Comparison of ENCODE assay signal across 25 cellular contexts in genomic region chr22:37557321-37558001, GRCh38. TPM values are rescaled to one million over a fixed set of nuclear protein-coding genes. Genes with fewer than 3 reads are reported as not detected.
DNase-seq lines count a peak whose midpoint lies in the region; ATAC-seq, FAIRE-seq and TF ChIP-seq lines count a peak whose summit lies in the region.
"Had no signal": no experiment of that assay in that cellular context is flagged by ENCODE, and none has a peak within 500 bp of the region (broad histone marks: within the 10 kb centered on the region; RNA-seq: fewer than 3 reads in every experiment).

No MANE protein-coding gene starts in this region.

- no peaks in the 10 kb centered on the region for H3K27me3 ChIP-seq in lung (ENCODE audit: control insufficient read depth, insufficient read depth)
- H3K27me3 ChIP-seq in psoas muscle (ENCODE audit: insufficient read depth in 3 of 3, low read length in 2 of 3) = peaks cover 0 to 68% (median 11%) of the 10 kb centered on the region in 3 donors
- H3K27me3 ChIP-seq: MG63 had no signal

- ATAC-seq in lung (ENCODE audit: insufficient read depth, low FRiP score) (no peak), psoas muscle (no peak), GM21528 (IDR thresholded peaks at IDR 0.05; ENCODE audit: low FRiP score, unreplicated experiment) (no peak)
- ATAC-seq: activated CD4-positive, alpha-beta T cell treated with anti-CD3 and anti-CD28 coated beads for 36 hours had no signal

- H3K4me1 ChIP-seq in lung (ENCODE audit: control insufficient read depth in 2 of 2, insufficient read depth in 2 of 2, low read length in 2 of 2) = peaks cover 0 to 15% of the 10 kb centered on the region in 2 donors
- peaks cover 12% of the 10 kb centered on the region for H3K4me1 ChIP-seq in psoas muscle

- 59 to 72% methylated on average over 7 of the region's 7 CpGs for WGBS in lung, 2 donors
- WGBS in psoas muscle, 3 donors = 73 to 82% (median 75%) methylated on average over 7 of the region's 7 CpGs

- H3K36me3 ChIP-seq in lung (ENCODE audit: control insufficient read depth in 2 of 2, insufficient read depth in 2 of 2, low read length in 2 of 2) (peaks cover 0 to 3% of the 10 kb centered on the region in 2 donors), psoas muscle (ENCODE audit: insufficient read depth in 1 of 2, low read depth in 1 of 2) (no peaks in the 10 kb centered on the region)

- TF ChIP-seq CTCF in epithelial cell of proximal tubule (conservative IDR thresholded peaks at IDR 0.05; ENCODE audit: low read depth, low read length) = no peak
- no peak for TF ChIP-seq CTCF in lung (IDR thresholded peaks at IDR 0.05; ENCODE audit: control extremely low read depth, extremely low read depth)
- no peak for TF ChIP-seq CTCF in psoas muscle (IDR thresholded peaks at IDR 0.05)

- peak overlapping the region; percentile 4 to 47 for H3K27ac ChIP-seq in lung (ENCODE audit: low read depth in 1 of 2, low read length in 1 of 2)
- peak overlapping the region; percentile 58 for H3K27ac ChIP-seq in psoas muscle
- H3K27ac ChIP-seq in caudate nucleus (ENCODE audit: low read depth, low read length) = no peak overlapping the region

- intact Hi-C loops in psoas muscle (cut with DNase I) = no loop called here

- no peaks in the 10 kb centered on the region for H3K9me3 ChIP-seq in lung (ENCODE audit: control insufficient read depth in 2 of 2, insufficient read depth in 1 of 2, low read length in 1 of 2)
- no peaks in the 10 kb centered on the region for H3K9me3 ChIP-seq in psoas muscle
- H3K9me3 ChIP-seq: MG63 had no signal

- FAIRE-seq in RCC 7860 (lab: Jason Lieb, UNC) = peak; percentile 82
- FAIRE-seq: colon, D721Med, islet of Langerhans had no signal

- DNase-seq in RCC 7860 (ENCODE audit: low spot score) (peak; percentile 79), epithelial cell of proximal tubule (ENCODE audit: low read depth) (peak; percentile 81), lung (ENCODE audit: low spot score) (no peak), psoas muscle (no peak), NCI-H146 treated with DMSO at 0.1 percent for 48 hours (lab: John Stamatoyannopoulos, UW; ENCODE audit: unreplicated experiment) (no peak), caudate nucleus (lab: John Stamatoyannopoulos, UW) (no peak), cortex of kidney (lab: John Stamatoyannopoulos, UW) (no peak)
- DNase-seq: activated CD4-positive, alpha-beta T cell treated with anti-CD3 and anti-CD28 coated beads for 36 hours; activated CD8-positive, alpha-beta memory T cell treated with anti-CD3 and anti-CD28 coated beads, Interleukin-2, amount 50 U/mL, for 48 hours; activated gamma-delta T cell treated with Interleukin-2 at 50 U/mL for 16 hours; AML-193; HCEC 1CT; head of caudate nucleus; MG63; natural killer cell; NCI-H2029; NCI-H524; stimulated activated CD4-positive, alpha-beta T cell treated with anti-CD3 and anti-CD28 coated beads, Interleukin-4, amount 100 ng/mL, for 24 hours; stimulated activated CD8-positive, alpha-beta memory T cell treated with anti-CD3 and anti-CD28 coated beads, Interleukin-4, amount 100 ng/mL, for 48 hours had no signal

- H3K4me3 ChIP-seq in epithelial cell of proximal tubule (ENCODE audit: low read depth, low read length) = no peak overlapping the region
- no peak overlapping the region for H3K4me3 ChIP-seq in lung
- H3K4me3 ChIP-seq in psoas muscle = no peak overlapping the region
- H3K4me3 ChIP-seq: MG63 had no signal

RNA-seq across cellular contexts. Expression of gene CDC42EP1, which starts 2.8 kb away (rescaled TPM):
- total RNA-seq in epithelial cell of proximal tubule (102 and 110 TPM in 2 replicates), lung (10 to 100 TPM; 23.9 to 77.0 TPM), psoas muscle (10 to 100 TPM in 2 of 4 donors, 1 to 10 TPM in 2; 6.9 to 13.8 (median 10.7) TPM)
- polyA plus RNA-seq in lung (10 to 100 TPM; 39.8 to 64.1 TPM), psoas muscle (1 to 10 TPM; 3.8 to 5.9 (median 4.1) TPM)

RNA-seq across cellular contexts. Expression of gene LGALS2, which starts 22.4 kb away (rescaled TPM):
- total RNA-seq in epithelial cell of proximal tubule = not detected in 2 replicates
- total RNA-seq in lung = 1 to 10 TPM in 1 of 2 donors, under 1 TPM in 1; 0.89 to 3.1 TPM
- 1 to 10 TPM; 2.4 to 4.3 TPM for polyA plus RNA-seq in lung
- total RNA-seq in psoas muscle = not detected
- polyA plus RNA-seq in psoas muscle = under 1 TPM in 2 of 3 donors, not detected in 1; 0.06 to 0.35 TPM
- total RNA-seq: activated CD4-positive, alpha-beta T cell treated with anti-CD3 and anti-CD28 coated beads for 36 hours; SK-MEL-5; temporal lobe had no signal

RNA-seq across cellular contexts. Expression of gene CARD10, which starts 38.2 kb away (rescaled TPM):
- 60.0 and 63.8 TPM in 2 replicates for total RNA-seq in epithelial cell of proximal tubule
- 10 to 100 TPM; 12.0 to 16.3 TPM for total RNA-seq in lung
- polyA plus RNA-seq in lung = 1 to 10 TPM; 6.8 to 8.4 TPM
- total RNA-seq in psoas muscle = 1 to 10 TPM; 3.8 to 8.0 (median 4.5) TPM
- 1 to 10 TPM; 2.9 to 6.9 (median 4.1) TPM for polyA plus RNA-seq in psoas muscle
- total RNA-seq: activated CD4-positive, alpha-beta T cell treated with anti-CD3 and anti-CD28 coated beads for 36 hours had no signal

RNA-seq across cellular contexts. Expression of gene GGA1, which starts 51.2 kb away (rescaled TPM):
- total RNA-seq in epithelial cell of proximal tubule (43.8 and 49.6 TPM in 2 replicates), lung (10 to 100 TPM; 62.1 to 72.4 TPM), psoas muscle (10 to 100 TPM; 31.9 to 37.2 (median 33.1) TPM)
- polyA plus RNA-seq in lung (10 to 100 TPM; 51.5 to 53.0 TPM), psoas muscle (10 to 100 TPM; 30.2 to 39.4 (median 39.4) TPM)

Comparison
In these comparisons a context has a peak if more than half of its experiments do, and no peak if none do; other contexts are left out.
1. DNase-seq: peak in RCC 7860 (single experiment) and epithelial cell of proximal tubule (single experiment); none in lung (single experiment), psoas muscle (0 of 2), NCI-H146 treated with DMSO at 0.1 percent for 48 hours (single experiment), caudate nucleus (0 of 61) and cortex of kidney (single experiment).